Comparison of ENCODE assay signal across 8 cellular contexts in the genomic region with DNA sequence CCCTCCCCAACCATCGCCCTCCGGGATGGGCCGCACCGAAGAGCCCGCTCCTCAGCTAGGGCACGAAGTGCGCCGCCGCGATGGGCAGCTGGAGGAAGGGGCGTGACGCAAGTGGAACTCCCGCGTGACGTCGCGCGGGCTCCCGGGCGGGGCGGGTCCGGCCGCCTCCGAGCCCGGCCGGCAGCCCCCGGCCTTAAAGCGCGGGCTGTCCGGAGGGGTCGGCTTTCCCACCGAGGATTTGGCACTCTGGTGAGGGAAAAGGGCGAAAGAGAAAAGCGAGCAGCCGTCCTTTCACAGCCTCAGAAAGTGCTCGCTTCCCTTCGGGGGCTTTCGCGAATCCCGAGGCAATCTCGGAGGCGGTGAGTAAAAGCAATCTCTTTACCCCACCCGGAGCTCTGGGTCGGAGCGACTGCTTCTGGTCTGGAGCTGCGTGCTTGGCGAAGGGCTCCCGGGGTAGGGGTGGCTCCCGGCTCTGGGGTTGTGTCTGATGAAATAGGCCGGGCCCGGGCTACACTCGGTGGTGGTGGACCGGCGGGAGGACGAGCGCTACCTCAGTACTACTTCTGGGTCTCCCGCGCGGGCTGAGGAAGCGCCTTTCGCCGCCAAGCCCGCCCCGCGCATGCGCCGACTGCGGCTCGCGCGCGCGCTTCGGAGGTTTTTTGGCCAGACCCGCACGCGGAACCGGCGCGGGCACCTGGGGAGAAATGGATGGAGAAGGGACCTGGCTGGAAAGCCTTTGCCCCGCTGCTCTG.
A peak's percentile ranks its signal among the peaks of the same experiment; 100 is the strongest.
DNase-seq lines count a peak whose midpoint lies in the region; ATAC-seq and TF ChIP-seq lines count a peak whose summit lies in the region.

Gene RBBP8, plus strand, starts transcription at position 123 of the 752 bp plus-strand sequence. CDS start 3,524 bp downstream, outside the sequence.

- peak; percentile 57 for TF ChIP-seq POLR2A in GM19099 (IDR thresholded peaks at IDR 0.05; ENCODE audit: extremely low read depth, insufficient read length, low read depth)

- DNase-seq in Ammon's horn (ENCODE audit: low spot score) (peak; percentile 88), NCI-H510A treated with DMSO at 0.1 percent for 48 hours (lab: John Stamatoyannopoulos, UW) (peak; percentile 71)
- peak; percentile 87 for DNase-seq in activated CD4-positive, alpha-beta T cell treated with anti-CD3 and anti-CD28 coated beads for 48 hours
- DNase-seq in stimulated activated CD4-positive, alpha-beta T cell treated with anti-CD3 and anti-CD28 coated beads, Interleukin-1b, Interleukin-23, amount 100 ng/mL, for 4 hours (ENCODE audit: low read depth in 2 of 2) = peak; percentile 73 to 80

- peak; percentile 40 for ATAC-seq in HG03378 (IDR thresholded peaks at IDR 0.05; ENCODE audit: unreplicated experiment)

- H3K27ac ChIP-seq in cingulate gyrus (ENCODE audit: low read depth, low read length) (peak within 1 kb of the TSS; percentile 92), layer of hippocampus (ENCODE audit: low read depth, low read length) (peak within 1 kb of the TSS; percentile 92)

- H3K27me3 ChIP-seq in layer of hippocampus (ENCODE audit: control insufficient read depth, insufficient read depth, low read length) = no peaks in the 10 kb centered on the region

Comparison
In these comparisons a context has a peak if more than half of its experiments do, and no peak if none do; other contexts are left out.
1. Peak in every context shown above with its lines: DNase-seq, ATAC-seq and H3K27ac ChIP-seq.